In the genomic region with DNA sequence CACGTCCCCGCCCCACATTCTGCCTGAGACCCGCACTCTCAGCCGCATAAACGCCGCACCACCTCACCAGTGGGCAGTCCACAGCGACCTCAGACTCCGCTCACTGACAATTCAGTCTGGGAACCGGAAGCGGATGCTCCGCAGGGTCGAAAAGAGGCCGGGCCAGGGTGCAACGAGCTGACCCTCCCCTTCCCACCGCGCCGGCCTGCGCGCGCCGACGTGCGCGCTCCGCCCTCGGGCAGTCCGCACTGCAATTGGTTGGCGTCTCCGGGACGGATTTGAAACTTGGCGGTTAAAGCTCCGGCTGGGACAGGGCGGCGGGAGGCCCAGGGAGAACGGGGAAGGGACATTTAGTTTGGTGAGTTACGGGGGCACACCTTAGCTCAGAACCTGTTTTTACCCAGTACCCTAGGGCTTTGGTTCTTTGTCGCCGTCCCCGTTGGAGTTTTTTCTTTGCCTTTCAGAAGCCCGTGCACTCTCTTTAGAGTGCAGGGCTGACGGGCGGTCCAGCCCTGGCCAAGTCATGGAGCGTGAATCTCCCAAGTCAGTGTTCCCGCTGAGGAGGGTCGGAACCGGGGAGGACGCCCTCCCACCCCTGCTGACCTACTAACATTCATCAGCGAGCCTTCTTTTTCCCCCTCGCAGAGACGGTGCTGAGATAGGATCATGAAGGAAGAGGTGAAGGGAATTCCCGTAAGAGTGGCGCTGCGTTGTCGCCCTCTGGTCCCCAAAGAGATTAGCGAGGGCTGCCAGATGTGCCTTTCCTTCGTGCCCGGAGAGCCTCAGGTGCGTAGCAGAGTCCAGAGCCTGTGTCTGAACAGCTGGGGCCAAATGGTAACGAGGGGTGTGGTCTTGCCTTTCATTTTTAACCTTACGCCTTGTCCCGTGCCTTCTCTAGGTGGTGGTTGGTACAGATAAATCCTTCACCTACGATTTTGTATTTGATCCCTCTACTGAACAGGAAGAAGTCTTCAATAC, we compare ENCODE assay signal across 1 cellular context.
TF ChIP-seq lines count a peak whose summit lies in the region.

A gene with protein sequence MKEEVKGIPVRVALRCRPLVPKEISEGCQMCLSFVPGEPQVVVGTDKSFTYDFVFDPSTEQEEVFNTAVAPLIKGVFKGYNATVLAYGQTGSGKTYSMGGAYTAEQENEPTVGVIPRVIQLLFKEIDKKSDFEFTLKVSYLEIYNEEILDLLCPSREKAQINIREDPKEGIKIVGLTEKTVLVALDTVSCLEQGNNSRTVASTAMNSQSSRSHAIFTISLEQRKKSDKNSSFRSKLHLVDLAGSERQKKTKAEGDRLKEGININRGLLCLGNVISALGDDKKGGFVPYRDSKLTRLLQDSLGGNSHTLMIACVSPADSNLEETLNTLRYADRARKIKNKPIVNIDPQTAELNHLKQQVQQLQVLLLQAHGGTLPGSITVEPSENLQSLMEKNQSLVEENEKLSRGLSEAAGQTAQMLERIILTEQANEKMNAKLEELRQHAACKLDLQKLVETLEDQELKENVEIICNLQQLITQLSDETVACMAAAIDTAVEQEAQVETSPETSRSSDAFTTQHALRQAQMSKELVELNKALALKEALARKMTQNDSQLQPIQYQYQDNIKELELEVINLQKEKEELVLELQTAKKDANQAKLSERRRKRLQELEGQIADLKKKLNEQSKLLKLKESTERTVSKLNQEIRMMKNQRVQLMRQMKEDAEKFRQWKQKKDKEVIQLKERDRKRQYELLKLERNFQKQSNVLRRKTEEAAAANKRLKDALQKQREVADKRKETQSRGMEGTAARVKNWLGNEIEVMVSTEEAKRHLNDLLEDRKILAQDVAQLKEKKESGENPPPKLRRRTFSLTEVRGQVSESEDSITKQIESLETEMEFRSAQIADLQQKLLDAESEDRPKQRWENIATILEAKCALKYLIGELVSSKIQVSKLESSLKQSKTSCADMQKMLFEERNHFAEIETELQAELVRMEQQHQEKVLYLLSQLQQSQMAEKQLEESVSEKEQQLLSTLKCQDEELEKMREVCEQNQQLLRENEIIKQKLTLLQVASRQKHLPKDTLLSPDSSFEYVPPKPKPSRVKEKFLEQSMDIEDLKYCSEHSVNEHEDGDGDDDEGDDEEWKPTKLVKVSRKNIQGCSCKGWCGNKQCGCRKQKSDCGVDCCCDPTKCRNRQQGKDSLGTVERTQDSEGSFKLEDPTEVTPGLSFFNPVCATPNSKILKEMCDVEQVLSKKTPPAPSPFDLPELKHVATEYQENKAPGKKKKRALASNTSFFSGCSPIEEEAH (plus strand): TSS at position 312 of the 978 bp plus-strand sequence. CDS start 355 bp downstream, at position 667.
A gene with protein sequence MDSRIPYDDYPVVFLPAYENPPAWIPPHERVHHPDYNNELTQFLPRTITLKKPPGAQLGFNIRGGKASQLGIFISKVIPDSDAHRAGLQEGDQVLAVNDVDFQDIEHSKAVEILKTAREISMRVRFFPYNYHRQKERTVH (minus strand): TSS at position 135 of the 978 bp plus-strand sequence. CDS start 586 bp downstream, outside the sequence.

TF ChIP-seq in HepG2, 621 proteins besides CTCF, POLR2A, EP300 and RAD21 (continued from another document and continues in another):
- TF ChIP-seq, protein P1, sequence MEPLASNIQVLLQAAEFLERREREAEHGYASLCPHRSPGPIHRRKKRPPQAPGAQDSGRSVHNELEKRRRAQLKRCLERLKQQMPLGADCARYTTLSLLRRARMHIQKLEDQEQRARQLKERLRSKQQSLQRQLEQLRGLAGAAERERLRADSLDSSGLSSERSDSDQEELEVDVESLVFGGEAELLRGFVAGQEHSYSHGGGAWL (CRISPR knock-in tag; IDR thresholded peaks at IDR 0.05): no peak
- TF ChIP-seq FOXA3 (CRISPR knock-in tag; IDR thresholded peaks at IDR 0.05) (no peak), ZFP62 (CRISPR knock-in tag; IDR thresholded peaks at IDR 0.05) (no peak), ARHGAP35 (CRISPR knock-in tag; IDR thresholded peaks at IDR 0.05; ENCODE audit: borderline replicate concordance) (no peak), TBX3 (IDR thresholded peaks at IDR 0.05; ENCODE audit: borderline replicate concordance) (no peak), ZNF792 (CRISPR knock-in tag; IDR thresholded peaks at IDR 0.05) (no peak), ZBTB20 (CRISPR knock-in tag; IDR thresholded peaks at IDR 0.05; ENCODE audit: borderline replicate concordance, low read depth) (no peak), DPF2 (CRISPR knock-in tag; IDR thresholded peaks at IDR 0.05; ENCODE audit: borderline replicate concordance, low read depth) (no peak), TAF1 (CRISPR knock-in tag; IDR thresholded peaks at IDR 0.05) (peak; percentile 64; the same call in 1 of the 2 replicates), ZFYVE20 (CRISPR knock-in tag; IDR thresholded peaks at IDR 0.05; ENCODE audit: borderline replicate concordance, low read depth) (no peak), ZIK1 (CRISPR knock-in tag; IDR thresholded peaks at IDR 0.05; ENCODE audit: borderline replicate concordance, low read depth) (no peak), ZNF605 (CRISPR knock-in tag; IDR thresholded peaks at IDR 0.05) (no peak), NFKBIZ (CRISPR knock-in tag; IDR thresholded peaks at IDR 0.05) (no peak), KDM4B (CRISPR knock-in tag; IDR thresholded peaks at IDR 0.05) (no peak), ZNF180 (CRISPR knock-in tag; IDR thresholded peaks at IDR 0.05; ENCODE audit: borderline replicate concordance, low read depth) (no peak), RFX1 (IDR thresholded peaks at IDR 0.05) (no peak), ZNF709 (CRISPR knock-in tag; IDR thresholded peaks at IDR 0.05) (no peak), ZNF207 (IDR thresholded peaks at IDR 0.05; ENCODE audit: borderline replicate concordance) (no peak), TOPORS (CRISPR knock-in tag; IDR thresholded peaks at IDR 0.05) (no peak), RXRB (CRISPR knock-in tag; IDR thresholded peaks at IDR 0.05; ENCODE audit: borderline replicate concordance) (no peak), ZNF546 (CRISPR knock-in tag; conservative IDR thresholded peaks at IDR 0.05) (no peak), TEAD2 (CRISPR knock-in tag; IDR thresholded peaks at IDR 0.05) (no peak), TBP (CRISPR knock-in tag; IDR thresholded peaks at IDR 0.05) (no peak), ATF7-NPFF (CRISPR knock-in tag; IDR thresholded peaks at IDR 0.05; ENCODE audit: low read depth) (peak; percentile 65; the same call in 1 of the 2 replicates), HOXA5 (CRISPR knock-in tag; IDR thresholded peaks at IDR 0.05) (no peak), ZNF720 (CRISPR knock-in tag; IDR thresholded peaks at IDR 0.05) (no peak), ZNF781 (CRISPR knock-in tag; IDR thresholded peaks at IDR 0.05; ENCODE audit: borderline replicate concordance, not compliant biosample characterization) (no peak), GTF2F1 (IDR thresholded peaks at IDR 0.05; ENCODE audit: low read length) (no peak), NFKB2 (CRISPR knock-in tag; IDR thresholded peaks at IDR 0.05; ENCODE audit: borderline replicate concordance) (peak; percentile 28; the same call in 1 of the 2 replicates), MZF1 (CRISPR knock-in tag; IDR thresholded peaks at IDR 0.05; ENCODE audit: borderline replicate concordance) (no peak), ZBTB1 (CRISPR knock-in tag; IDR thresholded peaks at IDR 0.05; ENCODE audit: borderline replicate concordance) (no peak), EED (CRISPR knock-in tag; IDR thresholded peaks at IDR 0.05) (no peak), DNMT1 (CRISPR knock-in tag; IDR thresholded peaks at IDR 0.05) (0 out of 2 replicates have a peak, but pooled peaks have one; percentile 23), JUNB (CRISPR knock-in tag; IDR thresholded peaks at IDR 0.05; ENCODE audit: borderline replicate concordance) (no peak)
- TF ChIP-seq, protein P2, sequence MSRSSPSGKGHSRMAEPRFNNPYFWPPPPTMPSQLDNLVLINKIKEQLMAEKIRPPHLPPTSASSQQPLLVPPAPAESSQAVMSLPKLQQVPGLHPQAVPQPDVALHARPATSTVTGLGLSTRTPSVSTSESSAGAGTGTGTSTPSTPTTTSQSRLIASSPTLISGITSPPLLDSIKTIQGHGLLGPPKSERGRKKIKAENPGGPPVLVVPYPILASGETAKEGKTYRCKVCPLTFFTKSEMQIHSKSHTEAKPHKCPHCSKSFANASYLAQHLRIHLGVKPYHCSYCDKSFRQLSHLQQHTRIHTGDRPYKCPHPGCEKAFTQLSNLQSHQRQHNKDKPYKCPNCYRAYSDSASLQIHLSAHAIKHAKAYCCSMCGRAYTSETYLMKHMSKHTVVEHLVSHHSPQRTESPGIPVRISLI (CRISPR knock-in tag; IDR thresholded peaks at IDR 0.05; ENCODE audit: borderline replicate concordance): no peak
- TF ChIP-seq, protein P3, sequence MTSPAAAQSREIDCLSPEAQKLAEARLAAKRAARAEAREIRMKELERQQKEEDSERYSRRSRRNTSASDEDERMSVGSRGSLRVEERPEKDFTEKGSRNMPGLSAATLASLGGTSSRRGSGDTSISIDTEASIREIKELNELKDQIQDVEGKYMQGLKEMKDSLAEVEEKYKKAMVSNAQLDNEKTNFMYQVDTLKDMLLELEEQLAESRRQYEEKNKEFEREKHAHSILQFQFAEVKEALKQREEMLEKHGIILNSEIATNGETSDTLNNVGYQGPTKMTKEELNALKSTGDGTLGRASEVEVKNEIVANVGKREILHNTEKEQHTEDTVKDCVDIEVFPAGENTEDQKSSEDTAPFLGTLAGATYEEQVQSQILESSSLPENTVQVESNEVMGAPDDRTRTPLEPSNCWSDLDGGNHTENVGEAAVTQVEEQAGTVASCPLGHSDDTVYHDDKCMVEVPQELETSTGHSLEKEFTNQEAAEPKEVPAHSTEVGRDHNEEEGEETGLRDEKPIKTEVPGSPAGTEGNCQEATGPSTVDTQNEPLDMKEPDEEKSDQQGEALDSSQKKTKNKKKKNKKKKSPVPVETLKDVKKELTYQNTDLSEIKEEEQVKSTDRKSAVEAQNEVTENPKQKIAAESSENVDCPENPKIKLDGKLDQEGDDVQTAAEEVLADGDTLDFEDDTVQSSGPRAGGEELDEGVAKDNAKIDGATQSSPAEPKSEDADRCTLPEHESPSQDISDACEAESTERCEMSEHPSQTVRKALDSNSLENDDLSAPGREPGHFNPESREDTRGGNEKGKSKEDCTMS (CRISPR knock-in tag; conservative IDR thresholded peaks at IDR 0.05): no peak
- TF ChIP-seq, protein P4, sequence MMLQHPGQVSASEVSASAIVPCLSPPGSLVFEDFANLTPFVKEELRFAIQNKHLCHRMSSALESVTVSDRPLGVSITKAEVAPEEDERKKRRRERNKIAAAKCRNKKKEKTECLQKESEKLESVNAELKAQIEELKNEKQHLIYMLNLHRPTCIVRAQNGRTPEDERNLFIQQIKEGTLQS (CRISPR knock-in tag; IDR thresholded peaks at IDR 0.05): no peak
- TF ChIP-seq, protein P5, sequence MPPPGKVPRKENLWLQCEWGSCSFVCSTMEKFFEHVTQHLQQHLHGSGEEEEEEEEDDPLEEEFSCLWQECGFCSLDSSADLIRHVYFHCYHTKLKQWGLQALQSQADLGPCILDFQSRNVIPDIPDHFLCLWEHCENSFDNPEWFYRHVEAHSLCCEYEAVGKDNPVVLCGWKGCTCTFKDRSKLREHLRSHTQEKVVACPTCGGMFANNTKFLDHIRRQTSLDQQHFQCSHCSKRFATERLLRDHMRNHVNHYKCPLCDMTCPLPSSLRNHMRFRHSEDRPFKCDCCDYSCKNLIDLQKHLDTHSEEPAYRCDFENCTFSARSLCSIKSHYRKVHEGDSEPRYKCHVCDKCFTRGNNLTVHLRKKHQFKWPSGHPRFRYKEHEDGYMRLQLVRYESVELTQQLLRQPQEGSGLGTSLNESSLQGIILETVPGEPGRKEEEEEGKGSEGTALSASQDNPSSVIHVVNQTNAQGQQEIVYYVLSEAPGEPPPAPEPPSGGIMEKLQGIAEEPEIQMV (CRISPR knock-in tag; IDR thresholded peaks at IDR 0.05; ENCODE audit: low read depth): no peak
- TF ChIP-seq, protein P6, sequence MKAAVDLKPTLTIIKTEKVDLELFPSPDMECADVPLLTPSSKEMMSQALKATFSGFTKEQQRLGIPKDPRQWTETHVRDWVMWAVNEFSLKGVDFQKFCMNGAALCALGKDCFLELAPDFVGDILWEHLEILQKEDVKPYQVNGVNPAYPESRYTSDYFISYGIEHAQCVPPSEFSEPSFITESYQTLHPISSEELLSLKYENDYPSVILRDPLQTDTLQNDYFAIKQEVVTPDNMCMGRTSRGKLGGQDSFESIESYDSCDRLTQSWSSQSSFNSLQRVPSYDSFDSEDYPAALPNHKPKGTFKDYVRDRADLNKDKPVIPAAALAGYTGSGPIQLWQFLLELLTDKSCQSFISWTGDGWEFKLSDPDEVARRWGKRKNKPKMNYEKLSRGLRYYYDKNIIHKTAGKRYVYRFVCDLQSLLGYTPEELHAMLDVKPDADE (CRISPR knock-in tag; IDR thresholded peaks at IDR 0.05): no peak
- TF ChIP-seq, protein P7, sequence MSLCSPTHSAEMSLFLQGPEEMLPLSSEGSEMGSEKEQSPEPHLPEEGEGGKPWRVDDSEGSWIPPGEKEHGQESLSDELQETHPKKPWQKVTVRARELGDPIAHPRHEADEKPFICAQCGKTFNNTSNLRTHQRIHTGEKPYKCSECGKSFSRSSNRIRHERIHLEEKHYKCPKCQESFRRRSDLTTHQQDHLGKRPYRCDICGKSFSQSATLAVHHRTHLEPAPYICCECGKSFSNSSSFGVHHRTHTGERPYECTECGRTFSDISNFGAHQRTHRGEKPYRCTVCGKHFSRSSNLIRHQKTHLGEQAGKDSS (CRISPR knock-in tag; IDR thresholded peaks at IDR 0.05; ENCODE audit: borderline replicate concordance, low read depth): no peak
- TF ChIP-seq, protein P8, sequence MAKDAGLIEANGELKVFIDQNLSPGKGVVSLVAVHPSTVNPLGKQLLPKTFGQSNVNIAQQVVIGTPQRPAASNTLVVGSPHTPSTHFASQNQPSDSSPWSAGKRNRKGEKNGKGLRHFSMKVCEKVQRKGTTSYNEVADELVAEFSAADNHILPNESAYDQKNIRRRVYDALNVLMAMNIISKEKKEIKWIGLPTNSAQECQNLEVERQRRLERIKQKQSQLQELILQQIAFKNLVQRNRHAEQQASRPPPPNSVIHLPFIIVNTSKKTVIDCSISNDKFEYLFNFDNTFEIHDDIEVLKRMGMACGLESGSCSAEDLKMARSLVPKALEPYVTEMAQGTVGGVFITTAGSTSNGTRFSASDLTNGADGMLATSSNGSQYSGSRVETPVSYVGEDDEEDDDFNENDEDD (CRISPR knock-in tag; IDR thresholded peaks at IDR 0.05; ENCODE audit: borderline replicate concordance): peak; percentile 93
- TF ChIP-seq, protein P9, sequence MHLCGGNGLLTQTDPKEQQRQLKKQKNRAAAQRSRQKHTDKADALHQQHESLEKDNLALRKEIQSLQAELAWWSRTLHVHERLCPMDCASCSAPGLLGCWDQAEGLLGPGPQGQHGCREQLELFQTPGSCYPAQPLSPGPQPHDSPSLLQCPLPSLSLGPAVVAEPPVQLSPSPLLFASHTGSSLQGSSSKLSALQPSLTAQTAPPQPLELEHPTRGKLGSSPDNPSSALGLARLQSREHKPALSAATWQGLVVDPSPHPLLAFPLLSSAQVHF (CRISPR knock-in tag; IDR thresholded peaks at IDR 0.05): no peak; the same call in 1 of the 2 replicates
- TF ChIP-seq, protein P10, sequence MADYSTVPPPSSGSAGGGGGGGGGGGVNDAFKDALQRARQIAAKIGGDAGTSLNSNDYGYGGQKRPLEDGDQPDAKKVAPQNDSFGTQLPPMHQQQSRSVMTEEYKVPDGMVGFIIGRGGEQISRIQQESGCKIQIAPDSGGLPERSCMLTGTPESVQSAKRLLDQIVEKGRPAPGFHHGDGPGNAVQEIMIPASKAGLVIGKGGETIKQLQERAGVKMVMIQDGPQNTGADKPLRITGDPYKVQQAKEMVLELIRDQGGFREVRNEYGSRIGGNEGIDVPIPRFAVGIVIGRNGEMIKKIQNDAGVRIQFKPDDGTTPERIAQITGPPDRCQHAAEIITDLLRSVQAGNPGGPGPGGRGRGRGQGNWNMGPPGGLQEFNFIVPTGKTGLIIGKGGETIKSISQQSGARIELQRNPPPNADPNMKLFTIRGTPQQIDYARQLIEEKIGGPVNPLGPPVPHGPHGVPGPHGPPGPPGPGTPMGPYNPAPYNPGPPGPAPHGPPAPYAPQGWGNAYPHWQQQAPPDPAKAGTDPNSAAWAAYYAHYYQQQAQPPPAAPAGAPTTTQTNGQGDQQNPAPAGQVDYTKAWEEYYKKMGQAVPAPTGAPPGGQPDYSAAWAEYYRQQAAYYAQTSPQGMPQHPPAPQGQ (CRISPR knock-in tag; IDR thresholded peaks at IDR 0.05; ENCODE audit: borderline replicate concordance): no peak
